ENCODE assay signal across 1 cellular context in the genomic region with DNA sequence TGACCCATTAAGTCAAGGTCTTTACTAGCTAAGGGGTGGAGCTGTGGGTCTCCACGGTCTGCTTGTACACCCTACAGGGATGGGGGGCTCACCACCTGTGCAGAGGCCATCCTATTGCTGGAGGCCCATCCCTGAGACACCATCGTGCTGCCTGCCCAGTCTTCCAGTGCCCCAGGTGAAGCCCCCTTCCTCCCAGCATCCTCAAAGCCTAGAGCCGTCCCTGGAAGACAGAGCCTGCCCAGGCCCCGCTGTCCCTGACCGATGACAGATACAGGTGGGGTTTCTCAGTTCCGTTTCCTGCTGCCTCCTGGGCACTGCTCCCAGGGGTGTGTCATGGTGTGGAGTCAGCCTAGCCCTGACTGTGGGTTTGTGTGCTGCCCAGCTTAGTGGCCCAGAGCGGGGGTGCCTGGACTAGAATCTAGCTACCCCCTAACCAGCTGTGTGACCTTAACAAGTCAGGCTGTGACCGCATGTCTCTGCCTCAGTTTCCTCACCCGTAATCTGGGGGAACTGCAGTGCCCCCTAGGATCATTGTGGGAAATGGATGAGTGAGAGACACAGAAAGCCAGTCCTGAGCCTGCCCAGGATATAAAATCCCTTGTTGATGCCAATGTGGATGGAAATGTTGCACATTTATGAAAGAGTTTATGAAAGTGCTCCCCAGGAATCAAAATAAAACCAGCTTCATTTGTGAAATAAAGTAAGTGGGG.
TF ChIP-seq lines count a peak whose summit lies in the region.

No MANE protein-coding gene starts in this region.

TF ChIP-seq in IMR-90, 13 proteins besides CTCF, POLR2A, EP300 and RAD21:
- TF ChIP-seq CEBPB (IDR thresholded peaks at IDR 0.05; ENCODE audit: low read depth, low read length) = no peak
- TF ChIP-seq MXI1 (IDR thresholded peaks at IDR 0.05; ENCODE audit: borderline replicate concordance, low read depth, low read length) = no peak
- no peak for TF ChIP-seq RCOR1 (IDR thresholded peaks at IDR 0.05; ENCODE audit: insufficient replicate concordance, low read length)
- no peak for TF ChIP-seq MAFK (IDR thresholded peaks at IDR 0.05; ENCODE audit: low read depth, low read length)
- no peak for TF ChIP-seq MAZ (IDR thresholded peaks at IDR 0.05; ENCODE audit: borderline replicate concordance, low read depth, low read length)
- TF ChIP-seq, protein P1, sequence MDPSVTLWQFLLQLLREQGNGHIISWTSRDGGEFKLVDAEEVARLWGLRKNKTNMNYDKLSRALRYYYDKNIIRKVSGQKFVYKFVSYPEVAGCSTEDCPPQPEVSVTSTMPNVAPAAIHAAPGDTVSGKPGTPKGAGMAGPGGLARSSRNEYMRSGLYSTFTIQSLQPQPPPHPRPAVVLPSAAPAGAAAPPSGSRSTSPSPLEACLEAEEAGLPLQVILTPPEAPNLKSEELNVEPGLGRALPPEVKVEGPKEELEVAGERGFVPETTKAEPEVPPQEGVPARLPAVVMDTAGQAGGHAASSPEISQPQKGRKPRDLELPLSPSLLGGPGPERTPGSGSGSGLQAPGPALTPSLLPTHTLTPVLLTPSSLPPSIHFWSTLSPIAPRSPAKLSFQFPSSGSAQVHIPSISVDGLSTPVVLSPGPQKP (IDR thresholded peaks at IDR 0.05; ENCODE audit: borderline replicate concordance, low read depth, low read length) = no peak
- no peak for TF ChIP-seq NFE2L2 (IDR thresholded peaks at IDR 0.05; ENCODE audit: low read depth, low read length)
- TF ChIP-seq FOS (IDR thresholded peaks at IDR 0.05; ENCODE audit: low read depth, low read length) = no peak
- TF ChIP-seq RFX5 (IDR thresholded peaks at IDR 0.05; ENCODE audit: low read depth, low read length) = no peak
- no peak for TF ChIP-seq CHD1 (IDR thresholded peaks at IDR 0.05; ENCODE audit: low read depth, low read length)
- TF ChIP-seq SMC3 (IDR thresholded peaks at IDR 0.05; ENCODE audit: low read depth, low read length) = no peak
- no peak for TF ChIP-seq BHLHE40 (IDR thresholded peaks at IDR 0.05; ENCODE audit: low read depth, low read length)
- TF ChIP-seq, protein P2, sequence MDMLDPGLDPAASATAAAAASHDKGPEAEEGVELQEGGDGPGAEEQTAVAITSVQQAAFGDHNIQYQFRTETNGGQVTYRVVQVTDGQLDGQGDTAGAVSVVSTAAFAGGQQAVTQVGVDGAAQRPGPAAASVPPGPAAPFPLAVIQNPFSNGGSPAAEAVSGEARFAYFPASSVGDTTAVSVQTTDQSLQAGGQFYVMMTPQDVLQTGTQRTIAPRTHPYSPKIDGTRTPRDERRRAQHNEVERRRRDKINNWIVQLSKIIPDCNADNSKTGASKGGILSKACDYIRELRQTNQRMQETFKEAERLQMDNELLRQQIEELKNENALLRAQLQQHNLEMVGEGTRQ (IDR thresholded peaks at IDR 0.05; ENCODE audit: low read depth, low read length) = no peak
TF ChIP-seq in IMR-90: peak in this region for 0.
